Comparison of ENCODE assay signal across 1 cellular context in genomic region chr1:7383671-7384070, GRCh38.
TF ChIP-seq lines count a peak whose summit lies in the region.

No MANE protein-coding gene starts in this region.

TF ChIP-seq in H1, 55 proteins besides CTCF, POLR2A, EP300 and RAD21 (continued from another document):
- TF ChIP-seq CHD7 (IDR thresholded peaks at IDR 0.05; ENCODE audit: insufficient replicate concordance, low read length) (no peak), CHD2 (IDR thresholded peaks at IDR 0.05; ENCODE audit: low read length) (no peak), ZNF274 (IDR thresholded peaks at IDR 0.05; ENCODE audit: borderline replicate concordance, extremely low read depth, low read length) (no peak), JUN (IDR thresholded peaks at IDR 0.05; ENCODE audit: low read depth, low read length) (no peak), SP2 (IDR thresholded peaks at IDR 0.05; ENCODE audit: low read length) (no peak), KDM1A (IDR thresholded peaks at IDR 0.05; ENCODE audit: borderline replicate concordance, low read length) (no peak), FOSL1 (IDR thresholded peaks at IDR 0.05; ENCODE audit: insufficient read depth, low read depth, low read length) (no peak), RNF2 (IDR thresholded peaks at IDR 0.05; ENCODE audit: borderline replicate concordance, low read depth, low read length, missing control alignments, poor library complexity, severe bottlenecking) (no peak)
TF ChIP-seq in H1: peak in this region for 0.
